20 cellular contexts compared by ENCODE assay signal in the genomic region with DNA sequence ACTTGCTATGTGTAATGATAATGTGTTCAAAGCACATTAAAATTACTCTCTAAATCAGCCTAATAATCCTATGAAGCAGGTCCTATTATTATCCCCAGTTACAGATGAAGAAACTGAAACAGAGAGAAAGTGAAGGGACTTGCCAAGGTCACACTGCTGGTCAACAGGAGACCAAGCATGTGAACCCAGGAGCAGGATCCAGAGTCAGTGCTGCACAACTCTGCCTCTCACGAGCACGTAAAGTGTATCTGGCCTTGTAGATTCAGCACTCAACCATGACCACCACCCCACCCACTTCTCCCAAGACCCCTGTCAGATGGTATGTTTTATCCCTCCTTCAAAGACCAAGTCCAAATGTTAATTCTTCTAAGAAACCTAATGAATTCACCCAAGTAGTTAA.
A peak's percentile ranks its signal among the peaks of the same experiment; 100 is the strongest.
DNase-seq lines count a peak whose midpoint lies in the region; ATAC-seq and TF ChIP-seq lines count a peak whose summit lies in the region.
"Had no signal": no experiment of that assay in that cellular context is flagged by ENCODE, and none has a peak within 500 bp of the region (broad histone marks: within the 10 kb centered on the region; RNA-seq: fewer than 3 reads in every experiment).

No MANE protein-coding gene starts in this region.

- peak overlapping the region; percentile 40 for H3K4me2 ChIP-seq in parathyroid adenoma (ENCODE audit: low read length)
- H3K4me2 ChIP-seq: GM23338, SK-N-SH had no signal

- H3K79me2 ChIP-seq in parathyroid adenoma = peaks cover 5% of the 10 kb centered on the region

- ATAC-seq in SK-N-SH treated with all-trans-retinoic acid at 6 μM for 48 hours = no peak
- no peak for ATAC-seq in HG02973 (IDR thresholded peaks at IDR 0.05; ENCODE audit: unreplicated experiment)
- ATAC-seq: HCT116, Panc1 had no signal

- WGBS in suprapubic skin = 100% methylated on average over 2 of the region's 2 CpGs

- intact Hi-C loops in Caco-2 (cut with micrococcal nuclease; ENCODE audit: unreplicated experiment) = no loop called here

- H3K9me3 ChIP-seq in Caco-2 = no peaks in the 10 kb centered on the region
- no peaks in the 10 kb centered on the region for H3K9me3 ChIP-seq in parathyroid adenoma (ENCODE audit: control insufficient read depth, low read length)
- H3K9me3 ChIP-seq in suprapubic skin = no peaks in the 10 kb centered on the region
- H3K9me3 ChIP-seq: SK-N-SH had no signal

- no peaks in the 10 kb centered on the region for H3K27me3 ChIP-seq in Caco-2 (replicated peaks; ENCODE audit: control insufficient read depth, insufficient read depth, low read length)
- no peaks in the 10 kb centered on the region for H3K27me3 ChIP-seq in parathyroid adenoma (ENCODE audit: control insufficient read depth, insufficient read depth, low read length)
- H3K27me3 ChIP-seq in suprapubic skin = no peaks in the 10 kb centered on the region

- DNase-seq in Caco-2 = no peak
- DNase-seq in suprapubic skin (ENCODE audit: low spot score in 2 of 2) = no peak
- no peak for DNase-seq in T1000 (lab: John Stamatoyannopoulos, UW)
- DNase-seq: AML-193; C1 segment of cervical spinal cord; CD8-positive, alpha-beta memory T cell; MV-4-11; NCI-H187 treated with DMSO at 0.1 percent for 48 hours; NCI-H2107; NCI-H69; SIG-M5; SK-N-SH had no signal

- H3K27ac ChIP-seq in VCaP (peak overlapping the region; percentile 99), parathyroid adenoma (peak overlapping the region; percentile 80), suprapubic skin (peak overlapping the region; percentile 21)

- H3K36me3 ChIP-seq in Caco-2 (ENCODE audit: control insufficient read depth, insufficient read depth, low read length) (no peaks in the 10 kb centered on the region), parathyroid adenoma (ENCODE audit: control insufficient read depth, insufficient read depth, low read length) (no peaks in the 10 kb centered on the region), suprapubic skin (no peaks in the 10 kb centered on the region)

- TF ChIP-seq CTCF in Caco-2 (IDR thresholded peaks at IDR 0.05; ENCODE audit: insufficient read depth in 1 of 2, low read depth in 1 of 2, low read length in 1 of 2, severe bottlenecking in 1 of 2, unreplicated experiment in 1 of 2) (no peak), VCaP (conservative IDR thresholded peaks at IDR 0.05) (no peak), parathyroid adenoma (IDR thresholded peaks at IDR 0.05) (no peak), suprapubic skin (IDR thresholded peaks at IDR 0.05) (no peak)

- TF ChIP-seq EP300 in suprapubic skin (IDR thresholded peaks at IDR 0.05) = no peak

- CTCF ChIA-PET in Caco-2 (lab: Charles Lee) = no interaction called here

- no peak for TF ChIP-seq POLR2A in suprapubic skin (IDR thresholded peaks at IDR 0.05)

- peaks cover 16% of the 10 kb centered on the region for H3K4me1 ChIP-seq in Caco-2
- peaks cover 21% of the 10 kb centered on the region for H3K4me1 ChIP-seq in parathyroid adenoma
- peaks cover 6% of the 10 kb centered on the region for H3K4me1 ChIP-seq in suprapubic skin

- no TSS peak for BruUV-seq in Caco-2 (replicated peaks; lab: Mats Ljungman, UMichigan)

- H3K9me3 Mint-ChIP-seq in Caco-2 (ENCODE audit: unreplicated experiment) = no peaks in the 10 kb centered on the region
- H3K9me3 Mint-ChIP-seq: CD8-positive, alpha-beta memory T cell; GM23338; IgD-negative memory B cell had no signal

- peak overlapping the region; percentile 76 for H3K27ac Mint-ChIP-seq in Caco-2 (ENCODE audit: unreplicated experiment)
- H3K27ac Mint-ChIP-seq: IgD-negative memory B cell had no signal

- peaks cover 31% of the 10 kb centered on the region for H3K4me1 Mint-ChIP-seq in Caco-2 (ENCODE audit: low read depth, unreplicated experiment)
- H3K4me1 Mint-ChIP-seq: CD8-positive, alpha-beta memory T cell; IgD-negative memory B cell had no signal

- H3K9ac ChIP-seq in parathyroid adenoma = no peak overlapping the region
- H3K9ac ChIP-seq: SK-N-SH had no signal

- H2AFZ ChIP-seq in parathyroid adenoma = peak overlapping the region; percentile 72
- H2AFZ ChIP-seq: GM23338 had no signal

- H3K4me3 Mint-ChIP-seq in Caco-2 (ENCODE audit: unreplicated experiment) = peak overlapping the region; percentile 4
- H3K4me3 Mint-ChIP-seq: CD8-positive, alpha-beta memory T cell; GM23338; IgD-negative memory B cell had no signal

- H3K4me3 ChIP-seq in Caco-2 (ENCODE audit: low read depth, low read length) (no peak overlapping the region), parathyroid adenoma (ENCODE audit: low read depth, low read length) (no peak overlapping the region), suprapubic skin (no peak overlapping the region)
- H3K4me3 ChIP-seq: GM23338 had no signal

- POLR2A ChIA-PET in Caco-2 (lab: Charles Lee) = no interaction called here

- peaks cover 5% of the 10 kb centered on the region for H3K36me3 Mint-ChIP-seq in Caco-2 (ENCODE audit: insufficient read depth, unreplicated experiment)
- H3K36me3 Mint-ChIP-seq: CD8-positive, alpha-beta memory T cell; IgD-negative memory B cell had no signal

- H3K27me3 Mint-ChIP-seq in Caco-2 (ENCODE audit: insufficient read depth, unreplicated experiment) = no peaks in the 10 kb centered on the region
- H3K27me3 Mint-ChIP-seq: IgD-negative memory B cell had no signal

TF ChIP-seq in SK-N-SH treated with all-trans-retinoic acid at 6 μM for 48 hours, 23 proteins besides CTCF, POLR2A, EP300 and RAD21 (continues in another document):
- TF ChIP-seq ZFP3 (CRISPR knock-in tag; IDR thresholded peaks at IDR 0.05) (no peak), RARB (CRISPR knock-in tag; IDR thresholded peaks at IDR 0.05) (no peak), ARNTL (CRISPR knock-in tag; IDR thresholded peaks at IDR 0.05; ENCODE audit: borderline replicate concordance, low read depth) (no peak), CSRNP3 (CRISPR knock-in tag; IDR thresholded peaks at IDR 0.05) (no peak), BACH2 (CRISPR knock-in tag; IDR thresholded peaks at IDR 0.05; ENCODE audit: borderline replicate concordance) (no peak), TSHZ2 (CRISPR knock-in tag; IDR thresholded peaks at IDR 0.05) (no peak), ESRRG (CRISPR knock-in tag; IDR thresholded peaks at IDR 0.05) (no peak), ZC3H10 (CRISPR knock-in tag; IDR thresholded peaks at IDR 0.05) (no peak), OSR1 (CRISPR knock-in tag; IDR thresholded peaks at IDR 0.05) (no peak), ISL1 (CRISPR knock-in tag; IDR thresholded peaks at IDR 0.05) (no peak), TOX (CRISPR knock-in tag; IDR thresholded peaks at IDR 0.05; ENCODE audit: borderline replicate concordance) (no peak), GLIS3 (CRISPR knock-in tag; IDR thresholded peaks at IDR 0.05) (no peak), ZNF8 (CRISPR knock-in tag; IDR thresholded peaks at IDR 0.05) (no peak), ZFP30 (CRISPR knock-in tag; IDR thresholded peaks at IDR 0.05) (no peak), SNAI2 (CRISPR knock-in tag; IDR thresholded peaks at IDR 0.05) (no peak)
- TF ChIP-seq, protein P1, sequence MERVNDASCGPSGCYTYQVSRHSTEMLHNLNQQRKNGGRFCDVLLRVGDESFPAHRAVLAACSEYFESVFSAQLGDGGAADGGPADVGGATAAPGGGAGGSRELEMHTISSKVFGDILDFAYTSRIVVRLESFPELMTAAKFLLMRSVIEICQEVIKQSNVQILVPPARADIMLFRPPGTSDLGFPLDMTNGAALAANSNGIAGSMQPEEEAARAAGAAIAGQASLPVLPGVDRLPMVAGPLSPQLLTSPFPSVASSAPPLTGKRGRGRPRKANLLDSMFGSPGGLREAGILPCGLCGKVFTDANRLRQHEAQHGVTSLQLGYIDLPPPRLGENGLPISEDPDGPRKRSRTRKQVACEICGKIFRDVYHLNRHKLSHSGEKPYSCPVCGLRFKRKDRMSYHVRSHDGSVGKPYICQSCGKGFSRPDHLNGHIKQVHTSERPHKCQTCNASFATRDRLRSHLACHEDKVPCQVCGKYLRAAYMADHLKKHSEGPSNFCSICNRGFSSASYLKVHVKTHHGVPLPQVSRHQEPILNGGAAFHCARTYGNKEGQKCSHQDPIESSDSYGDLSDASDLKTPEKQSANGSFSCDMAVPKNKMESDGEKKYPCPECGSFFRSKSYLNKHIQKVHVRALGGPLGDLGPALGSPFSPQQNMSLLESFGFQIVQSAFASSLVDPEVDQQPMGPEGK (CRISPR knock-in tag; IDR thresholded peaks at IDR 0.05; ENCODE audit: borderline replicate concordance) = no peak

Comparison
In these comparisons a context has a peak if more than half of its experiments do, and no peak if none do; other contexts are left out.
1. H3K27ac ChIP-seq: peak in every context shown above with its lines; median percentile 99 in VCaP; 80 in parathyroid adenoma; 21 in suprapubic skin.